18 cellular contexts compared by ENCODE assay signal in genomic region chr1:221290669-221291068, GRCh38.
"Had no signal": no experiment of that assay in that cellular context is flagged by ENCODE, and none has a peak within 500 bp of the region (broad histone marks: within the 10 kb centered on the region; RNA-seq: fewer than 3 reads in every experiment).

No MANE protein-coding gene starts in this region.

- H3K9me3 ChIP-seq: esophagus muscularis mucosa, psoas muscle, stomach, thoracic aorta, transverse colon had no signal

- H3K4me1 ChIP-seq: psoas muscle, stomach, transverse colon had no signal

- H3K36me3 ChIP-seq: esophagus muscularis mucosa, stomach, thoracic aorta, transverse colon had no signal

- H3K9me3 Mint-ChIP-seq: immature natural killer cell; naive thymus-derived CD4-positive, alpha-beta T cell; nephron progenitor cell had no signal

- H3K27me3 ChIP-seq: esophagus muscularis mucosa, stomach, transverse colon had no signal

- H3K27ac Mint-ChIP-seq: immature natural killer cell; naive thymus-derived CD4-positive, alpha-beta T cell; nephron progenitor cell had no signal

- ATAC-seq: left cardiac atrium; left ventricle myocardium superior; naive thymus-derived CD4-positive, alpha-beta T cell; psoas muscle had no signal

- DNase-seq: effector memory CD4-positive, alpha-beta T cell; immature natural killer cell; kidney; left cardiac atrium; left ventricle myocardium superior; mammary epithelial cell; naive thymus-derived CD4-positive, alpha-beta T cell; nephron progenitor cell; psoas muscle; small intestine; stimulated activated CD4-positive, alpha-beta T cell treated with anti-CD3 and anti-CD28 coated beads, Interleukin-12 subunit alpha, Interleukin-12 subunit beta, amount 100 ng/mL, for 4 hours; stimulated activated naive CD4-positive, alpha-beta T cell; stomach; substantia nigra; transverse colon had no signal

- H3K4me3 Mint-ChIP-seq: immature natural killer cell; naive thymus-derived CD4-positive, alpha-beta T cell; nephron progenitor cell had no signal

- H3K4me3 ChIP-seq: esophagus muscularis mucosa, psoas muscle, stomach, thoracic aorta, transverse colon had no signal

- H3K27ac ChIP-seq: epithelial cell of prostate, esophagus muscularis mucosa, psoas muscle, stomach, thoracic aorta, transverse colon had no signal

- H3K36me3 Mint-ChIP-seq: immature natural killer cell; naive thymus-derived CD4-positive, alpha-beta T cell had no signal

- H3K4me1 Mint-ChIP-seq: immature natural killer cell; naive thymus-derived CD4-positive, alpha-beta T cell had no signal
